ENCODE assay signal across 1 cellular context in the genomic region with DNA sequence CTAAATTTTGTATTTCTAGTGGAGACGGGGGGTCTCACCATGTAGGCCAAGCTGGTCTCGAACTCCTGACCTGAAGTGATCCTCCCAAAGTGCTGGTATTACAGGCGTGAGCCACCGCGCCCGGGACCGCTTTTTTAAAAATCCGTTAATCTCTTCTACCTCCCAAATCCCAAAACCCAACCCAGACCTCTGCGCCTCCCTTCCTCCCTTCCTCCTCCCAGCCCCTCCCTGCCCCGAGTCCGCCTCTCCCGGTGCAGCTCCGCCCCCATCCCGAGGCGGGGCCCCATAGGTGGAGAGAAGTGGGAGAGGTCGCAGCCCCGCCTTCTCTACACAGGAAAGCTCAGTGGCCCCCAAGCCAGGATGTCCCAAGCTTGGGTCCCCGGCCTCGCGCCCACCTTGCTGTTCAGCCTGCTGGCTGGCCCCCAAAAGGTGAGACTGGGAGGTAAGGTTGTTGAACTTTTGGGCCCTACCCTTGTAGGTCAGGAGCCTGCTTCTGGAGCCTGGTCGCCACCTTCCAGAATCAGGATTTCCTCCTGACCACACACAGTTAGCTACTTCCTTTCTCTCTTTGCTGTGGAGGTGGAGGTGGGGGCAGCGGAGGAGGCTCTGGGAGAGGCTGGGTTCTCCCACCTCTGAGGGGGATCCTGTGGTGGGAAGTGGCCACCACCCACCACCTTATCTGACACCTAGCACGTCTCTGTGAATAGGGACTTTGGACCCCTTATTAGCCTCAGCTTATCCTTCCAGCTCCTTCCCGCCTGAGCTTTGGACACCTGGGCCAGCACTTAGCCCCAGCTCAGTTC.
TF ChIP-seq lines count a peak whose summit lies in the region.

A gene (plus strand): TSS at position 325 of the 803 bp plus-strand sequence. CDS start 36 bp downstream, at position 361.

TF ChIP-seq in WTC11, 78 proteins besides CTCF, POLR2A, EP300 and RAD21 (continued from another document):
- TF ChIP-seq, protein P1, sequence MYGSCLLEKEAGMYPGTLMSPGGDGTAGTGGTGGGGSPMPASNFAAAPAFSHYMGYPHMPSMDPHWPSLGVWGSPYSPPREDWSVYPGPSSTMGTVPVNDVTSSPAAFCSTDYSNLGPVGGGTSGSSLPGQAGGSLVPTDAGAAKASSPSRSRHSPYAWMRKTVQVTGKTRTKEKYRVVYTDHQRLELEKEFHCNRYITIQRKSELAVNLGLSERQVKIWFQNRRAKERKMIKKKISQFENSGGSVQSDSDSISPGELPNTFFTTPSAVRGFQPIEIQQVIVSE (CRISPR knock-in tag; IDR thresholded peaks at IDR 0.05; ENCODE audit: borderline replicate concordance), result no peak
